Comparison of ENCODE assay signal across 37 cellular contexts in genomic region chr1:108045370-108045950, GRCh38.
A peak's percentile ranks its signal among the peaks of the same experiment; 100 is the strongest.
DNase-seq lines count a peak whose midpoint lies in the region; FAIRE-seq and TF ChIP-seq lines count a peak whose summit lies in the region.
"Had no signal": no experiment of that assay in that cellular context is flagged by ENCODE, and none has a peak within 500 bp of the region (broad histone marks: within the 10 kb centered on the region; RNA-seq: fewer than 3 reads in every experiment).

No MANE protein-coding gene starts in this region.

- H3K4me3 ChIP-seq in SK-N-SH (ENCODE audit: low read depth in 2 of 2, low read length in 1 of 2) (no peak overlapping the region), small intestine (ENCODE audit: low read depth in 1 of 2, low read length in 2 of 2) (no peak overlapping the region), Peyer's patch (no peak overlapping the region)
- H3K4me3 ChIP-seq: coronary artery, esophagus muscularis mucosa, pancreas, PC-9, right atrium auricular region, thyroid gland had no signal

- no peaks in the 10 kb centered on the region for H4K20me1 ChIP-seq in SK-N-SH (ENCODE audit: insufficient read depth)

- TF ChIP-seq EP300 in SK-N-SH (IDR thresholded peaks at IDR 0.05; ENCODE audit: borderline replicate concordance in 1 of 2, low read depth in 1 of 2, low read length in 1 of 2): no peak

- H3K27ac ChIP-seq in SK-N-SH (ENCODE audit: low read depth in 2 of 2, low read length in 1 of 2) (no peak overlapping the region), epithelial cell of prostate (peak overlapping the region; percentile 35), small intestine (ENCODE audit: low read depth in 1 of 2, low read length in 1 of 2) (no peak overlapping the region), Peyer's patch (no peak overlapping the region)
- H3K27ac ChIP-seq: 22Rv1, coronary artery, KMS-11, pancreas, PC-9, right atrium auricular region, thyroid gland had no signal

- no peak for TF ChIP-seq RAD21 in SK-N-SH (IDR thresholded peaks at IDR 0.05; ENCODE audit: low read length)

- POLR2A ChIA-PET in SK-N-SH (lab: Yijun Ruan, JAX): interaction anchor here (0.5 kb wide), 1 partner anchor 38 kb away, joined by 3 read pairs; no protein-coding TSS in a partner anchor

- no peak for TF ChIP-seq CTCF in SK-N-SH (IDR thresholded peaks at IDR 0.05)
- TF ChIP-seq CTCF in Peyer's patch (IDR thresholded peaks at IDR 0.05): no peak

- H3K9me3 ChIP-seq in SK-N-SH: no peaks in the 10 kb centered on the region
- no peaks in the 10 kb centered on the region for H3K9me3 ChIP-seq in small intestine (ENCODE audit: control insufficient read depth, low read depth)
- H3K9me3 ChIP-seq in Peyer's patch: no peaks in the 10 kb centered on the region
- H3K9me3 ChIP-seq: pancreas, right atrium auricular region, thyroid gland had no signal

- H3K36me3 ChIP-seq in SK-N-SH (replicated peaks in 1 of 2; ENCODE audit: control insufficient read depth in 1 of 2, insufficient read depth in 2 of 2, low read length in 1 of 2) (no peaks in the 10 kb centered on the region), small intestine (ENCODE audit: control insufficient read depth in 2 of 2, insufficient read depth in 2 of 2, low read length in 2 of 2) (no peaks in the 10 kb centered on the region), Peyer's patch (no peaks in the 10 kb centered on the region)
- H3K36me3 ChIP-seq: esophagus muscularis mucosa, pancreas, right atrium auricular region, thyroid gland had no signal

- no peak overlapping the region for H2AFZ ChIP-seq in SK-N-SH (ENCODE audit: low read depth)
- H2AFZ ChIP-seq: PC-9 had no signal

- no peak for FAIRE-seq in small intestine (lab: Jason Lieb, UNC)
- FAIRE-seq: bronchial epithelial cell, frontal cortex, GM18507, H1, HTR-8/SVneo, pancreas had no signal

- no peak overlapping the region for H3K4me2 ChIP-seq in SK-N-SH
- H3K4me2 ChIP-seq: KMS-11, PC-9 had no signal

- H3K4me1 ChIP-seq in SK-N-SH (ENCODE audit: control insufficient read depth in 1 of 2, insufficient read depth in 2 of 2, low read depth in 1 of 2, low read length in 1 of 2) (peaks cover 0 to 8% of the 10 kb centered on the region in 2 experiments; a peak in 1 of 4 replicates), small intestine (ENCODE audit: control insufficient read depth in 2 of 2, insufficient read depth in 1 of 2, low read depth in 1 of 2, low read length in 1 of 2) (peaks cover 0 to 5% of the 10 kb centered on the region in 2 donors), Peyer's patch (peaks cover 0 to 4% (median 0%) of the 10 kb centered on the region in 4 donors)

- CTCF ChIA-PET in SK-N-SH (lab: Yijun Ruan, JAX): interaction anchor here (0.9 to 1.6 kb wide), 4 partner anchors 12 to 295 kb away, joined by 3 to 5 read pairs (median 3); no protein-coding TSS in a partner anchor

- DNase-seq in NCI-H82 (lab: John Stamatoyannopoulos, UW) (peak; percentile 72), NCI-H82 treated with DMSO at 0.1 percent for 48 hours (lab: John Stamatoyannopoulos, UW; ENCODE audit: unreplicated experiment) (no peak), SK-N-SH (peak; percentile 10), epithelial cell of prostate (ENCODE audit: low read depth, low spot score) (no peak), small intestine (peak; percentile 50), DMS 273 treated with DMSO at 0.1 percent for 48 hours (lab: John Stamatoyannopoulos, UW) (no peak), erythroblast (lab: John Stamatoyannopoulos, UW) (no peak), Peyer's patch (no peak)
- DNase-seq: activated CD8-positive, alpha-beta memory T cell treated with anti-CD3 and anti-CD28 coated beads for 24 hours; activated naive CD4-positive, alpha-beta T cell; activated T-cell treated with anti-CD3 and anti-CD28 coated beads, Interleukin-2, amount 50 U/mL, for 24 hours; amygdala; CD8-positive, alpha-beta memory T cell; effector memory CD8-positive, alpha-beta T cell; GF-D8; immature natural killer cell; left ventricle myocardium superior; MV-4-11; NCI-H146; NCI-H2171; NCI-H510A treated with DMSO at 0.1 percent for 48 hours; NK-92 treated with Interleukin-12 subunit alpha and Interleukin-12 subunit beta, amount 100 ng/mL, for 24 hours; pancreas; stimulated activated CD4-positive, alpha-beta T cell treated with anti-CD3 and anti-CD28 coated beads, Interleukin-12 subunit alpha, Interleukin-12 subunit beta, amount 100 ng/mL, for 4 hours; stimulated activated naive CD4-positive, alpha-beta T cell treated with Interleukin-2 at 50 U/mL for 16 hours; thyroid gland had no signal

- H3K9ac ChIP-seq in SK-N-SH: no peak overlapping the region
- H3K9ac ChIP-seq: KMS-11 had no signal

- no peaks in the 10 kb centered on the region for H3K79me2 ChIP-seq in SK-N-SH (ENCODE audit: insufficient read depth)

- H3F3A ChIP-seq in SK-N-SH (replicated peaks; ENCODE audit: insufficient read depth): no peaks in the 10 kb centered on the region

- WGBS in SK-N-SH (ENCODE audit: low lambda C conversion rate): 38% methylated on average over 9 of the region's 10 CpGs
- WGBS in small intestine, 3 donors: 13 to 60% (median 32%) methylated on average over 10 of the region's 10 CpGs

- no peaks in the 10 kb centered on the region for H3K27me3 ChIP-seq in SK-N-SH (ENCODE audit: insufficient read depth)
- H3K27me3 ChIP-seq in small intestine (ENCODE audit: control insufficient read depth in 2 of 2, insufficient read depth in 2 of 2, low read length in 2 of 2): no peaks in the 10 kb centered on the region
- no peaks in the 10 kb centered on the region for H3K27me3 ChIP-seq in Peyer's patch
- H3K27me3 ChIP-seq: esophagus muscularis mucosa, pancreas, right atrium auricular region, thyroid gland had no signal

- no peak for TF ChIP-seq POLR2A in erythroblast (IDR thresholded peaks at IDR 0.05; ENCODE audit: low read length)
- no peak for TF ChIP-seq POLR2A in Peyer's patch (IDR thresholded peaks at IDR 0.05)

- no peaks in the 10 kb centered on the region for H3K9me2 ChIP-seq in SK-N-SH

TF ChIP-seq in SK-N-SH, 30 proteins besides CTCF, POLR2A, EP300 and RAD21:
- TF ChIP-seq PBX3 (IDR thresholded peaks at IDR 0.05) (no peak), RCOR1 (IDR thresholded peaks at IDR 0.05; ENCODE audit: low read length) (peak; percentile 6; the same call in 1 of the 2 replicates), CHD2 (IDR thresholded peaks at IDR 0.05; ENCODE audit: low read length, partially characterized antibody) (no peak), TCF12 (IDR thresholded peaks at IDR 0.05) (no peak)

Comparison
In these comparisons a context has a peak if more than half of its experiments do, and no peak if none do; other contexts are left out.
1. DNase-seq: peak in NCI-H82 (single experiment), SK-N-SH (single experiment) and small intestine (single experiment); none in NCI-H82 treated with DMSO at 0.1 percent for 48 hours (single experiment), epithelial cell of prostate (single experiment), DMS 273 treated with DMSO at 0.1 percent for 48 hours (single experiment), erythroblast (0 of 2) and Peyer's patch (0 of 3).